ENCODE assay signal across 8 cellular contexts in genomic region chr9:37486256-37486615, GRCh38. TPM values are rescaled to one million over a fixed set of nuclear protein-coding genes. Genes with fewer than 3 reads are reported as not detected.
DNase-seq lines count a peak whose midpoint lies in the region; ATAC-seq and TF ChIP-seq lines count a peak whose summit lies in the region.

No MANE protein-coding gene starts in this region.

- no peaks in the 10 kb centered on the region for H3K9me3 ChIP-seq in CD4-positive, alpha-beta memory T cell (ENCODE audit: control insufficient read depth in 1 of 2, low read length in 2 of 2)
- H3K9me3 ChIP-seq in OCI-LY1 (ENCODE audit: low read length) = no peaks in the 10 kb centered on the region
- H3K9me3 ChIP-seq in neuronal stem cell (replicated peaks in 1 of 2; ENCODE audit: control insufficient read depth in 2 of 2, insufficient read depth in 1 of 2, low read depth in 1 of 2, low read length in 2 of 2) = no peaks in the 10 kb centered on the region

- H2AK5ac ChIP-seq in neuronal stem cell (ENCODE audit: low read depth, low read length) = no peak overlapping the region

- H3K4me1 ChIP-seq in CD4-positive, alpha-beta memory T cell (ENCODE audit: insufficient read depth, low read length) = peaks cover 32% of the 10 kb centered on the region
- H3K4me1 ChIP-seq in OCI-LY1 (ENCODE audit: insufficient read depth, low read length, severe bottlenecking) = peaks cover 34% of the 10 kb centered on the region
- peaks cover 13 to 15% of the 10 kb centered on the region in 2 donors for H3K4me1 ChIP-seq in neuronal stem cell (ENCODE audit: control insufficient read depth in 2 of 2, insufficient read depth in 1 of 2, low read depth in 1 of 2, low read length in 2 of 2)

- H4K8ac ChIP-seq in neuronal stem cell (ENCODE audit: low read depth, low read length) = no peak overlapping the region

- POLR2A ChIA-PET in CD4-positive, alpha-beta memory T cell (lab: Charles Lee; ENCODE audit: partially characterized antibody) = interaction anchor here (0.8 to 3.0 kb wide), 17 partner anchors 10 to 720 kb away, joined by 3 to 60 read pairs (median 7); partner anchors contain the start of genes EXOSC3, FBXO10, FRMPD1 and GRHPR

- no peak overlapping the region for H4K91ac ChIP-seq in neuronal stem cell (ENCODE audit: low read depth, low read length, poor library complexity)

- no CpG with 5 or more reads among the region's 7 CpGs for WGBS in neuronal stem cell (ENCODE audit: extremely low coverage in 2 of 2, insufficient read length in 2 of 2, insufficient replicate concordance in 1 of 2), 2 donors

- peak in 1 of 5 donors; percentile 14 for DNase-seq in CD4-positive, alpha-beta memory T cell
- no peak for DNase-seq in endothelial cell (ENCODE audit: low spot score)
- no peak for DNase-seq in neuronal stem cell (ENCODE audit: low spot score)
- no peak for DNase-seq in NCI-H345 (lab: John Stamatoyannopoulos, UW)
- no peak for DNase-seq in OCI-M1 (lab: John Stamatoyannopoulos, UW)
- DNase-seq in ecto neural progenitor cell (ENCODE audit: low spot score) = no peak

- H2BK120ac ChIP-seq in neuronal stem cell (ENCODE audit: low read depth, low read length) = no peak overlapping the region

- ATAC-seq in HG02623 (IDR thresholded peaks at IDR 0.05; ENCODE audit: unreplicated experiment) = no peak

- peaks cover 0 to 3% (median 0%) of the 10 kb centered on the region in 8 donors for H3K9me3 Mint-ChIP-seq in CD4-positive, alpha-beta memory T cell
- H3K9me3 Mint-ChIP-seq in endothelial cell (ENCODE audit: unreplicated experiment) = no peaks in the 10 kb centered on the region

- H2AFZ ChIP-seq in OCI-LY1 (ENCODE audit: low read length) (no peak overlapping the region), neuronal stem cell (ENCODE audit: low read length) (peak overlapping the region; percentile 98)

- peaks cover 5% of the 10 kb centered on the region in 2 donors for H3K27me3 Mint-ChIP-seq in CD4-positive, alpha-beta memory T cell
- H3K27me3 Mint-ChIP-seq in endothelial cell (ENCODE audit: unreplicated experiment) = peaks cover 8% of the 10 kb centered on the region

- peak overlapping the region; percentile 100 for H3K9ac ChIP-seq in OCI-LY1 (ENCODE audit: low read length)
- H3K9ac ChIP-seq in neuronal stem cell (ENCODE audit: low read depth, low read length, poor library complexity) = peak overlapping the region; percentile 89

- peak overlapping the region; percentile 92 to 99 (median 96) for H3K4me3 Mint-ChIP-seq in CD4-positive, alpha-beta memory T cell
- H3K4me3 Mint-ChIP-seq in endothelial cell (ENCODE audit: unreplicated experiment) = peak overlapping the region; percentile 93

- peaks cover 15 to 32% of the 10 kb centered on the region in 2 donors for H3K36me3 Mint-ChIP-seq in CD4-positive, alpha-beta memory T cell
- H3K36me3 Mint-ChIP-seq in endothelial cell (ENCODE audit: low read depth, unreplicated experiment) = peaks cover 10% of the 10 kb centered on the region

- no peak overlapping the region for H3K4ac ChIP-seq in neuronal stem cell (ENCODE audit: low read length)

- H3K9me2 ChIP-seq in OCI-LY1 (ENCODE audit: low read depth, low read length) = no peaks in the 10 kb centered on the region

- no peak overlapping the region for H2BK5ac ChIP-seq in neuronal stem cell (ENCODE audit: low read length)

- intact Hi-C loops in CD4-positive, alpha-beta memory T cell (cut with micrococcal nuclease) = loop anchor here (5.0 kb wide), 2 partner anchors 41 to 316 kb away; partner anchors contain the start of gene DCAF10

- H3K4me1 Mint-ChIP-seq in CD4-positive, alpha-beta memory T cell = peaks cover 28 to 51% (median 41%) of the 10 kb centered on the region in 4 donors
- H3K4me1 Mint-ChIP-seq in endothelial cell (ENCODE audit: unreplicated experiment) = peaks cover 15% of the 10 kb centered on the region

- H3K27ac ChIP-seq in CD4-positive, alpha-beta memory T cell (ENCODE audit: low read depth, low read length) = peak overlapping the region; percentile 70
- H3K27ac ChIP-seq in OCI-LY1 (ENCODE audit: low read depth, low read length, poor library complexity, severe bottlenecking) (peak overlapping the region; percentile 47), neuronal stem cell (replicated peaks; ENCODE audit: low read length) (no peak overlapping the region)

- no peak overlapping the region for H2BK15ac ChIP-seq in neuronal stem cell (ENCODE audit: low read length)

- peaks cover 13% of the 10 kb centered on the region for H3K79me2 ChIP-seq in OCI-LY1 (ENCODE audit: insufficient read depth, low read length)

- H3K18ac ChIP-seq in neuronal stem cell (ENCODE audit: low read length) = peak overlapping the region; percentile 89

- H3K4me2 ChIP-seq in OCI-LY1 (ENCODE audit: low read length) (peak overlapping the region; percentile 100), neuronal stem cell (ENCODE audit: insufficient read depth, low read length, poor library complexity, severe bottlenecking) (peak overlapping the region; percentile 87)

- H3K27me3 ChIP-seq in CD4-positive, alpha-beta memory T cell (ENCODE audit: insufficient read depth, low read length) = peaks cover 5% of the 10 kb centered on the region
- no peaks in the 10 kb centered on the region; the same call in 1 of the 2 replicates for H3K27me3 ChIP-seq in OCI-LY1 (ENCODE audit: insufficient read depth, low read length)
- no peaks in the 10 kb centered on the region for H3K27me3 ChIP-seq in neuronal stem cell (ENCODE audit: control insufficient read depth in 3 of 3, insufficient read depth in 3 of 3, low read depth in 1 of 3, low read length in 3 of 3)

- peak overlapping the region; percentile 74 to 99 (median 97) for H3K27ac Mint-ChIP-seq in CD4-positive, alpha-beta memory T cell
- H3K27ac Mint-ChIP-seq in endothelial cell (ENCODE audit: unreplicated experiment) = no peak overlapping the region

- H3K79me1 ChIP-seq in neuronal stem cell (ENCODE audit: low read depth, low read length) = peaks cover 2% of the 10 kb centered on the region

- TF ChIP-seq CTCF in OCI-LY1 (IDR thresholded peaks at IDR 0.05; ENCODE audit: low read length) = no peak
- no peak for TF ChIP-seq CTCF in endothelial cell (IDR thresholded peaks at IDR 0.05; ENCODE audit: unreplicated experiment)

- no peak overlapping the region for H2BK12ac ChIP-seq in neuronal stem cell (ENCODE audit: low read length)

- peaks cover 24% of the 10 kb centered on the region for H3K36me3 ChIP-seq in CD4-positive, alpha-beta memory T cell (ENCODE audit: insufficient read depth, low read length)
- H3K36me3 ChIP-seq in OCI-LY1 (ENCODE audit: insufficient read depth, low read length) = peaks cover 46% of the 10 kb centered on the region
- H3K36me3 ChIP-seq in neuronal stem cell (replicated peaks in 1 of 2; ENCODE audit: control insufficient read depth in 2 of 2, insufficient read depth in 2 of 2, low read length in 2 of 2) = peaks cover 9 to 39% of the 10 kb centered on the region in 2 donors

- CTCF ChIA-PET in CD4-positive, alpha-beta memory T cell (lab: Charles Lee; ENCODE audit: partially characterized antibody) = interaction anchor here (1.2 to 2.4 kb wide), 3 partner anchors 48 to 107 kb away, joined by 3 to 11 read pairs (median 4); partner anchors contain the start of genes FBXO10 and TOMM5

- H3K23ac ChIP-seq in neuronal stem cell (ENCODE audit: low read depth, low read length, poor library complexity) = no peak overlapping the region

- H3F3A ChIP-seq in OCI-LY1 (ENCODE audit: insufficient read depth, low read length) = no peaks in the 10 kb centered on the region

- no peaks in the 10 kb centered on the region for H4K20me1 ChIP-seq in OCI-LY1 (ENCODE audit: insufficient read depth, low read length)

- H3K4me3 ChIP-seq in CD4-positive, alpha-beta memory T cell (ENCODE audit: low read length in 2 of 2) = peak overlapping the region; percentile 65 to 80
- H3K4me3 ChIP-seq in OCI-LY1 (ENCODE audit: low read depth, low read length, poor library complexity, severe bottlenecking) (peak overlapping the region; percentile 99), neuronal stem cell (ENCODE audit: low read length in 2 of 2) (peak overlapping the region; percentile 88 to 91)

- no peak overlapping the region for H3K14ac ChIP-seq in neuronal stem cell (ENCODE audit: low read length)

RNA-seq across cellular contexts. Expression of gene POLR1E, which starts 0.5 kb away (rescaled TPM):
- total RNA-seq in CD4-positive, alpha-beta memory T cell = 10 to 100 TPM; 36.2 to 38.2 TPM
- 10 to 100 TPM; 12.2 to 22.8 TPM for polyA plus RNA-seq in CD4-positive, alpha-beta memory T cell
- 16.9 TPM for total RNA-seq in endothelial cell (ENCODE audit: unreplicated experiment)
- polyA plus RNA-seq in neuronal stem cell (2013, experiment 1 of 2) = 23.1 TPM
- polyA plus RNA-seq in neuronal stem cell (2013, experiment 2 of 2) = 21.5 TPM

RNA-seq across cellular contexts. Expression of gene ZBTB5, which starts 21.0 kb away (rescaled TPM):
- total RNA-seq in CD4-positive, alpha-beta memory T cell = 10 to 100 TPM; 16.2 to 16.4 TPM
- 1 to 10 TPM in 1 of 2 donors, under 1 TPM in 1; 0.29 to 1.5 TPM for polyA plus RNA-seq in CD4-positive, alpha-beta memory T cell
- 9.0 TPM for total RNA-seq in endothelial cell (ENCODE audit: unreplicated experiment)
- 19.2 TPM for polyA plus RNA-seq in neuronal stem cell (2013, experiment 1 of 2)
- 19.2 TPM for polyA plus RNA-seq in neuronal stem cell (2013, experiment 2 of 2)
